ENCODE assay signal across 1 cellular context in the genomic region with DNA sequence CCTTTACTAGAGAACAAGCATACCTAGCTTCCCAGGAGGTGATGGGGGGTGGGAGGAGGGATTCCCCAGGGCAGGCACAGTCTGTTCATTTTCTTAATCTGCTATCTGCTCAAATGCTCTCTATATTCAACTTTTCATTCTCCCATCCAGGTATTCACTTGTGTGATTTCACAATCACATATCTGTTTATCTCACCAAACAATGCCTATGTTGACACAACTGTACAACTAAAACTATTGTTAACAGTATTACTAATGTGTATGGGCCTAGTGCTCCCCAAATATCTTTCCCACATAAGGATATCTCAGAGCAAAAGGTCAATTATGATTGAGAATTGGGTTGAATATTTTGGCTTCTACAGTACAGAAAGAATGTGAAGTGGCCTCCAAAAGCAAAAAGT.
TF ChIP-seq lines count a peak whose summit lies in the region.

No MANE protein-coding gene starts in this region.

TF ChIP-seq in GM23338, 12 proteins besides CTCF, POLR2A, EP300 and RAD21 (continued from another document):
- TF ChIP-seq, protein P1, sequence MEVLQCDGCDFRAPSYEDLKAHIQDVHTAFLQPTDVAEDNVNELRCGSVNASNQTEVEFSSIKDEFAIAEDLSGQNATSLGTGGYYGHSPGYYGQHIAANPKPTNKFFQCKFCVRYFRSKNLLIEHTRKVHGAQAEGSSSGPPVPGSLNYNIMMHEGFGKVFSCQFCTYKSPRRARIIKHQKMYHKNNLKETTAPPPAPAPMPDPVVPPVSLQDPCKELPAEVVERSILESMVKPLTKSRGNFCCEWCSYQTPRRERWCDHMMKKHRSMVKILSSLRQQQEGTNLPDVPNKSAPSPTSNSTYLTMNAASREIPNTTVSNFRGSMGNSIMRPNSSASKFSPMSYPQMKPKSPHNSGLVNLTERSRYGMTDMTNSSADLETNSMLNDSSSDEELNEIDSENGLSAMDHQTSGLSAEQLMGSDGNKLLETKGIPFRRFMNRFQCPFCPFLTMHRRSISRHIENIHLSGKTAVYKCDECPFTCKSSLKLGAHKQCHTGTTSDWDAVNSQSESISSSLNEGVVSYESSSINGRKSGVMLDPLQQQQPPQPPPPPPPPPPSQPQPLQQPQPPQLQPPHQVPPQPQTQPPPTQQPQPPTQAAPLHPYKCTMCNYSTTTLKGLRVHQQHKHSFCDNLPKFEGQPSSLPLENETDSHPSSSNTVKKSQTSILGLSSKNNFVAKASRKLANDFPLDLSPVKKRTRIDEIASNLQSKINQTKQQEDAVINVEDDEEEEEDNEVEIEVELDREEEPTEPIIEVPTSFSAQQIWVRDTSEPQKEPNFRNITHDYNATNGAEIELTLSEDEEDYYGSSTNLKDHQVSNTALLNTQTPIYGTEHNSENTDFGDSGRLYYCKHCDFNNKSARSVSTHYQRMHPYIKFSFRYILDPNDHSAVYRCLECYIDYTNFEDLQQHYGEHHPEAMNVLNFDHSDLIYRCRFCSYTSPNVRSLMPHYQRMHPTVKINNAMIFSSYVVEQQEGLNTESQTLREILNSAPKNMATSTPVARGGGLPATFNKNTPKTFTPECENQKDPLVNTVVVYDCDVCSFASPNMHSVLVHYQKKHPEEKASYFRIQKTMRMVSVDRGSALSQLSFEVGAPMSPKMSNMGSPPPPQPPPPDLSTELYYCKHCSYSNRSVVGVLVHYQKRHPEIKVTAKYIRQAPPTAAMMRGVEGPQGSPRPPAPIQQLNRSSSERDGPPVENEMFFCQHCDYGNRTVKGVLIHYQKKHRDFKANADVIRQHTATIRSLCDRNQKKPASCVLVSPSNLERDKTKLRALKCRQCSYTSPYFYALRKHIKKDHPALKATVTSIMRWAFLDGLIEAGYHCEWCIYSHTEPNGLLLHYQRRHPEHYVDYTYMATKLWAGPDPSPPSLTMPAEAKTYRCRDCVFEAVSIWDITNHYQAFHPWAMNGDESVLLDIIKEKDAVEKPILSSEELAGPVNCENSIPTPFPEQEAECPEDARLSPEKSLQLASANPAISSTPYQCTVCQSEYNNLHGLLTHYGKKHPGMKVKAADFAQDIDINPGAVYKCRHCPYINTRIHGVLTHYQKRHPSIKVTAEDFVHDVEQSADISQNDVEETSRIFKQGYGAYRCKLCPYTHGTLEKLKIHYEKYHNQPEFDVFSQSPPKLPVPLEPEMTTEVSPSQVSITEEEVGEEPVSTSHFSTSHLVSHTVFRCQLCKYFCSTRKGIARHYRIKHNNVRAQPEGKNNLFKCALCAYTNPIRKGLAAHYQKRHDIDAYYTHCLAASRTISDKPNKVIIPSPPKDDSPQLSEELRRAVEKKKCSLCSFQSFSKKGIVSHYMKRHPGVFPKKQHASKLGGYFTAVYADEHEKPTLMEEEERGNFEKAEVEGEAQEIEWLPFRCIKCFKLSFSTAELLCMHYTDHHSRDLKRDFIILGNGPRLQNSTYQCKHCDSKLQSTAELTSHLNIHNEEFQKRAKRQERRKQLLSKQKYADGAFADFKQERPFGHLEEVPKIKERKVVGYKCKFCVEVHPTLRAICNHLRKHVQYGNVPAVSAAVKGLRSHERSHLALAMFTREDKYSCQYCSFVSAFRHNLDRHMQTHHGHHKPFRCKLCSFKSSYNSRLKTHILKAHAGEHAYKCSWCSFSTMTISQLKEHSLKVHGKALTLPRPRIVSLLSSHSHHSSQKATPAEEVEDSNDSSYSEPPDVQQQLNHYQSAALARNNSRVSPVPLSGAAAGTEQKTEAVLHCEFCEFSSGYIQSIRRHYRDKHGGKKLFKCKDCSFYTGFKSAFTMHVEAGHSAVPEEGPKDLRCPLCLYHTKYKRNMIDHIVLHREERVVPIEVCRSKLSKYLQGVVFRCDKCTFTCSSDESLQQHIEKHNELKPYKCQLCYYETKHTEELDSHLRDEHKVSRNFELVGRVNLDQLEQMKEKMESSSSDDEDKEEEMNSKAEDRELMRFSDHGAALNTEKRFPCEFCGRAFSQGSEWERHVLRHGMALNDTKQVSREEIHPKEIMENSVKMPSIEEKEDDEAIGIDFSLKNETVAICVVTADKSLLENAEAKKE (CRISPR knock-in tag; IDR thresholded peaks at IDR 0.05), result no peak
- TF ChIP-seq JUNB (IDR thresholded peaks at IDR 0.05; ENCODE audit: unreplicated experiment), result no peak
- TF ChIP-seq EZH2phosphoT487 (IDR thresholded peaks at IDR 0.05; ENCODE audit: unreplicated experiment), result no peak
- no peak for TF ChIP-seq ZNF114 (CRISPR knock-in tag; IDR thresholded peaks at IDR 0.05)
- TF ChIP-seq POLR2AphosphoS5 (IDR thresholded peaks at IDR 0.05; ENCODE audit: low read depth), result no peak
- TF ChIP-seq, protein P2, sequence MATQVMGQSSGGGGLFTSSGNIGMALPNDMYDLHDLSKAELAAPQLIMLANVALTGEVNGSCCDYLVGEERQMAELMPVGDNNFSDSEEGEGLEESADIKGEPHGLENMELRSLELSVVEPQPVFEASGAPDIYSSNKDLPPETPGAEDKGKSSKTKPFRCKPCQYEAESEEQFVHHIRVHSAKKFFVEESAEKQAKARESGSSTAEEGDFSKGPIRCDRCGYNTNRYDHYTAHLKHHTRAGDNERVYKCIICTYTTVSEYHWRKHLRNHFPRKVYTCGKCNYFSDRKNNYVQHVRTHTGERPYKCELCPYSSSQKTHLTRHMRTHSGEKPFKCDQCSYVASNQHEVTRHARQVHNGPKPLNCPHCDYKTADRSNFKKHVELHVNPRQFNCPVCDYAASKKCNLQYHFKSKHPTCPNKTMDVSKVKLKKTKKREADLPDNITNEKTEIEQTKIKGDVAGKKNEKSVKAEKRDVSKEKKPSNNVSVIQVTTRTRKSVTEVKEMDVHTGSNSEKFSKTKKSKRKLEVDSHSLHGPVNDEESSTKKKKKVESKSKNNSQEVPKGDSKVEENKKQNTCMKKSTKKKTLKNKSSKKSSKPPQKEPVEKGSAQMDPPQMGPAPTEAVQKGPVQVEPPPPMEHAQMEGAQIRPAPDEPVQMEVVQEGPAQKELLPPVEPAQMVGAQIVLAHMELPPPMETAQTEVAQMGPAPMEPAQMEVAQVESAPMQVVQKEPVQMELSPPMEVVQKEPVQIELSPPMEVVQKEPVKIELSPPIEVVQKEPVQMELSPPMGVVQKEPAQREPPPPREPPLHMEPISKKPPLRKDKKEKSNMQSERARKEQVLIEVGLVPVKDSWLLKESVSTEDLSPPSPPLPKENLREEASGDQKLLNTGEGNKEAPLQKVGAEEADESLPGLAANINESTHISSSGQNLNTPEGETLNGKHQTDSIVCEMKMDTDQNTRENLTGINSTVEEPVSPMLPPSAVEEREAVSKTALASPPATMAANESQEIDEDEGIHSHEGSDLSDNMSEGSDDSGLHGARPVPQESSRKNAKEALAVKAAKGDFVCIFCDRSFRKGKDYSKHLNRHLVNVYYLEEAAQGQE (IDR thresholded peaks at IDR 0.05; ENCODE audit: unreplicated experiment), result no peak
- TF ChIP-seq STAT1 (IDR thresholded peaks at IDR 0.05; ENCODE audit: unreplicated experiment), result no peak
TF ChIP-seq in GM23338: peak in this region for 0.
